In genomic region chr11:67640021-67640757, GRCh38 we compare ENCODE assay signal across 1 cellular context.
A peak's percentile ranks its signal among the peaks of the same experiment; 100 is the strongest.
TF ChIP-seq lines count a peak whose summit lies in the region.

No MANE protein-coding gene starts in this region.

TF ChIP-seq in H1, 55 proteins besides CTCF, POLR2A, EP300 and RAD21:
- 0 out of 2 replicates have a peak, but pooled peaks have one; percentile 39 for TF ChIP-seq GABPA (IDR thresholded peaks at IDR 0.05; ENCODE audit: borderline replicate concordance, insufficient read depth, low read length)
- no peak for TF ChIP-seq CBX5 (IDR thresholded peaks at IDR 0.05; ENCODE audit: low read depth, low read length)
- peak; percentile 100 for TF ChIP-seq MAX (IDR thresholded peaks at IDR 0.05)
- no peak for TF ChIP-seq CBX8 (IDR thresholded peaks at IDR 0.05; ENCODE audit: borderline replicate concordance, low read depth, low read length)
- TF ChIP-seq SUZ12 (IDR thresholded peaks at IDR 0.05; ENCODE audit: low read length), result no peak
- TF ChIP-seq JUN (IDR thresholded peaks at IDR 0.05; ENCODE audit: low read depth, low read length), result no peak
- TF ChIP-seq NANOG (IDR thresholded peaks at IDR 0.05; ENCODE audit: insufficient read depth, low read depth, low read length, poor library complexity, severe bottlenecking), result no peak
- TF ChIP-seq RNF2 (IDR thresholded peaks at IDR 0.05; ENCODE audit: borderline replicate concordance, low read depth, low read length, missing control alignments, poor library complexity, severe bottlenecking), result peak; percentile 59
- TF ChIP-seq SIX5 (IDR thresholded peaks at IDR 0.05; ENCODE audit: low read depth, low read length), result no peak
- TF ChIP-seq SAP30 (IDR thresholded peaks at IDR 0.05; ENCODE audit: insufficient read depth, insufficient replicate concordance, low read length), result no peak
- TF ChIP-seq CTBP2 (IDR thresholded peaks at IDR 0.05; ENCODE audit: borderline replicate concordance, insufficient read depth, insufficient read length, low read length), result no peak
- TF ChIP-seq USF2 (IDR thresholded peaks at IDR 0.05; ENCODE audit: low read length), result peak; percentile 44
- TF ChIP-seq CEBPB (IDR thresholded peaks at IDR 0.05; ENCODE audit: low read depth, low read length), result 0 out of 2 replicates have a peak, but pooled peaks have one; percentile 21
- TF ChIP-seq EZH2 (IDR thresholded peaks at IDR 0.05; ENCODE audit: low read depth, low read length, severe bottlenecking), result no peak
- no peak for TF ChIP-seq SP2 (IDR thresholded peaks at IDR 0.05; ENCODE audit: low read length)
- TF ChIP-seq CHD2 (IDR thresholded peaks at IDR 0.05; ENCODE audit: low read length), result peak; percentile 28; the same call in 1 of the 2 replicates
- no peak for TF ChIP-seq ATF2 (IDR thresholded peaks at IDR 0.05; ENCODE audit: low read length)
- TF ChIP-seq SP4 (IDR thresholded peaks at IDR 0.05; ENCODE audit: low read length), result peak; percentile 50; the same call in 1 of the 2 replicates
- peak; percentile 58; the same call in 1 of the 2 replicates for TF ChIP-seq CREB1 (IDR thresholded peaks at IDR 0.05)
- peak; percentile 100 for TF ChIP-seq E2F6 (IDR thresholded peaks at IDR 0.05)
- TF ChIP-seq MAFK (IDR thresholded peaks at IDR 0.05; ENCODE audit: low read depth, low read length), result no peak
- no peak for TF ChIP-seq RXRA (IDR thresholded peaks at IDR 0.05; ENCODE audit: insufficient read depth, low read depth, low read length)
- TF ChIP-seq BACH1 (IDR thresholded peaks at IDR 0.05; ENCODE audit: low read length), result 0 out of 2 replicates have a peak, but pooled peaks have one; percentile 40
- no peak for TF ChIP-seq KDM5A (IDR thresholded peaks at IDR 0.05; ENCODE audit: low read length)
- TF ChIP-seq GTF2F1 (IDR thresholded peaks at IDR 0.05; ENCODE audit: borderline replicate concordance, low read depth, low read length), result peak; percentile 79; the same call in 1 of the 2 replicates
